ENCODE assay signal across 38 cellular contexts in genomic region chr7:135249901-135250300, GRCh38. TPM values are rescaled to one million over a fixed set of nuclear protein-coding genes. Genes with fewer than 3 reads are reported as not detected.
"Had no signal": no experiment of that assay in that cellular context is flagged by ENCODE, and none has a peak within 500 bp of the region (broad histone marks: within the 10 kb centered on the region; RNA-seq: fewer than 3 reads in every experiment).

No MANE protein-coding gene starts in this region.

- H3K4me1 Mint-ChIP-seq: activated B cell treated with CpG ODN at 0.5 μM for 24 hours had no signal

- ATAC-seq: activated naive CD8-positive, alpha-beta T cell treated with anti-CD3 and anti-CD28 coated beads, Interleukin-2, amount 50 U/mL, for 24 hours; PC-3; SK-N-SH treated with all-trans-retinoic acid at 6 μM for 48 hours had no signal

- H3K9ac ChIP-seq: KMS-11 had no signal

- FAIRE-seq: bronchial epithelial cell had no signal

- H3K27ac Mint-ChIP-seq: activated B cell treated with CpG ODN at 0.5 μM for 24 hours; activated CD4-positive, alpha-beta memory T cell treated with anti-CD3 and anti-CD28 coated beads for 36 hours; activated naive CD4-positive, alpha-beta T cell treated with anti-CD3 and anti-CD28 coated beads, Interleukin-2, amount 10 ng/mL, durations not matched to agents 7 days and 5 days; activated naive CD8-positive, alpha-beta T cell; activated naive CD8-positive, alpha-beta T cell treated with anti-CD3 and anti-CD28 coated beads, Interleukin-2, amount 50 U/mL, for 24 hours; activated T-cell treated with anti-CD3 and anti-CD28 coated beads, Interleukin-2, amount 50 U/mL, for 24 hours; activated T-helper 2 cell treated with anti-CD3 and anti-CD28 coated beads, Interferon-gamma antibody, Interleukin-2, Interleukin-4, amounts not matched to agents 10 μg/mL and 5 μg/mL and 100 μg/mL, durations not matched to agents 14 hours and 24 hours and 36 hours had no signal

- DNase-seq: activated B cell treated with CpG ODN at 0.5 μM for 24 hours; activated CD4-positive, alpha-beta memory T cell treated with anti-CD3 and anti-CD28 coated beads for 36 hours; activated CD4-positive, alpha-beta T cell treated with anti-CD3 and anti-CD28 coated beads for 4 hours; activated CD4-positive, alpha-beta T cell treated with anti-CD3 and anti-CD28 coated beads, Interleukin-2, amount 50 U/mL, for 1 hour; activated CD4-positive, CD25-positive, alpha-beta regulatory T cell treated with anti-CD3 and anti-CD28 coated beads, Interleukin-2, amount 50 U/mL, for 72 hours; activated naive CD4-positive, alpha-beta T cell treated with anti-CD3 and anti-CD28 coated beads, Interleukin-2, amount 10 ng/mL, durations not matched to agents 7 days and 5 days; activated naive CD8-positive, alpha-beta T cell treated with anti-CD3 and anti-CD28 coated beads, Interleukin-2, amount 50 U/mL, for 24 hours; activated T-cell treated with anti-CD3 and anti-CD28 coated beads, Interleukin-2, amount 50 U/mL, for 24 hours; anterior cingulate cortex; central memory CD4-positive, alpha-beta T cell; NCI-H1092 treated with DMSO at 0.1 percent for 48 hours; NCI-H1417; NCI-H146; NCI-H187; NCI-H2029 treated with DMSO at 0.1 percent for 48 hours; NCI-H2107; NCI-H2171; NCI-H510A; NCI-H748 treated with DMSO at 0.1 percent for 48 hours; NK-92 treated with Interleukin-12 subunit alpha and Interleukin-12 subunit beta, amount 100 ng/mL, for 24 hours; PC-3; Peyer's patch; RPMI8226; SHP77 treated with DMSO at 0.1 percent for 48 hours; SW 1271; T-helper 1 cell; T-helper 2 cell; T-helper 9 cell had no signal

- H3K4me2 ChIP-seq: KMS-11 had no signal

- H3K27ac ChIP-seq: KMS-11, Peyer's patch, VCaP had no signal

- H3K4me3 ChIP-seq: Peyer's patch had no signal

- H3K36me3 ChIP-seq: Peyer's patch had no signal

- H3K27me3 Mint-ChIP-seq: activated B cell treated with CpG ODN at 0.5 μM for 24 hours; activated CD4-positive, alpha-beta memory T cell treated with anti-CD3 and anti-CD28 coated beads for 36 hours; activated T-cell treated with anti-CD3 and anti-CD28 coated beads, Interleukin-2, amount 50 U/mL, for 24 hours had no signal

- H3K4me3 Mint-ChIP-seq: activated B cell treated with CpG ODN at 0.5 μM for 24 hours; activated CD4-positive, alpha-beta memory T cell treated with anti-CD3 and anti-CD28 coated beads for 36 hours; activated naive CD4-positive, alpha-beta T cell treated with anti-CD3 and anti-CD28 coated beads, Interleukin-2, amount 10 ng/mL, durations not matched to agents 7 days and 5 days; activated naive CD8-positive, alpha-beta T cell; activated naive CD8-positive, alpha-beta T cell treated with anti-CD3 and anti-CD28 coated beads, Interleukin-2, amount 50 U/mL, for 24 hours; activated T-cell treated with anti-CD3 and anti-CD28 coated beads, Interleukin-2, amount 50 U/mL, for 24 hours; brain had no signal

- H3K9me3 ChIP-seq: Peyer's patch had no signal

- H3K36me3 Mint-ChIP-seq: activated CD4-positive, alpha-beta memory T cell treated with anti-CD3 and anti-CD28 coated beads for 36 hours; activated naive CD4-positive, alpha-beta T cell treated with anti-CD3 and anti-CD28 coated beads, Interleukin-2, amount 10 ng/mL, durations not matched to agents 7 days and 5 days; activated naive CD8-positive, alpha-beta T cell; brain had no signal

- H3K27me3 ChIP-seq: Peyer's patch had no signal

- H3K9me3 Mint-ChIP-seq: activated B cell treated with CpG ODN at 0.5 μM for 24 hours; activated CD4-positive, alpha-beta memory T cell treated with anti-CD3 and anti-CD28 coated beads for 36 hours; activated naive CD4-positive, alpha-beta T cell treated with anti-CD3 and anti-CD28 coated beads, Interleukin-2, amount 10 ng/mL, durations not matched to agents 7 days and 5 days; activated naive CD8-positive, alpha-beta T cell treated with anti-CD3 and anti-CD28 coated beads, Interleukin-2, amount 50 U/mL, for 24 hours; activated T-cell treated with anti-CD3 and anti-CD28 coated beads, Interleukin-2, amount 50 U/mL, for 24 hours; activated T-helper 2 cell treated with anti-CD3 and anti-CD28 coated beads, Interferon-gamma antibody, Interleukin-2, Interleukin-4, amounts not matched to agents 10 μg/mL and 5 μg/mL and 100 μg/mL, durations not matched to agents 14 hours and 24 hours and 36 hours; brain had no signal

RNA-seq across cellular contexts. Expression of gene STRA8, which starts 16.3 kb away (rescaled TPM):
- total RNA-seq: activated B cell treated with CpG ODN at 0.5 μM for 24 hours; activated CD4-positive, alpha-beta memory T cell treated with anti-CD3 and anti-CD28 coated beads for 36 hours; activated CD8-positive, alpha-beta memory T cell treated with anti-CD3 and anti-CD28 coated beads for 36 hours; activated T-helper 2 cell treated with anti-CD3 and anti-CD28 coated beads, Interferon-gamma antibody, Interleukin-2, Interleukin-4, amounts not matched to agents 10 μg/mL and 5 μg/mL and 100 μg/mL, durations not matched to agents 14 hours and 24 hours and 36 hours; bronchial epithelial cell; LHCN-M2; PC-3; Peyer's patch; SK-MEL-5 had no signal
